In genomic region chr1:171583581-171584194, GRCh38 we compare ENCODE assay signal across 26 cellular contexts. TPM values are rescaled to one million over a fixed set of nuclear protein-coding genes. Genes with fewer than 3 reads are reported as not detected.
DNase-seq lines count a peak whose midpoint lies in the region; ATAC-seq, FAIRE-seq and TF ChIP-seq lines count a peak whose summit lies in the region.
"Had no signal": no experiment of that assay in that cellular context is flagged by ENCODE, and none has a peak within 500 bp of the region (broad histone marks: within the 10 kb centered on the region; RNA-seq: fewer than 3 reads in every experiment).

No MANE protein-coding gene starts in this region.

- no peak for TF ChIP-seq CTCF in brain (conservative IDR thresholded peaks at IDR 0.05)
- TF ChIP-seq CTCF in Caco-2 (IDR thresholded peaks at IDR 0.05; ENCODE audit: insufficient read depth in 1 of 2, low read depth in 1 of 2, low read length in 1 of 2, severe bottlenecking in 1 of 2, unreplicated experiment in 1 of 2) = no peak

- H3K4me3 ChIP-seq in Caco-2 (ENCODE audit: low read depth, low read length) = no peak overlapping the region
- H3K4me3 ChIP-seq: SK-N-MC had no signal

- CTCF ChIA-PET in Caco-2 (lab: Charles Lee) = no interaction called here

- H3K9me3 ChIP-seq in Caco-2 = no peaks in the 10 kb centered on the region

- FAIRE-seq in GM12891 (lab: Jason Lieb, UNC) = peak; percentile 41
- FAIRE-seq: small intestine had no signal

- peaks cover 65% of the 10 kb centered on the region for H3K36me3 Mint-ChIP-seq in brain
- peaks cover 35% of the 10 kb centered on the region for H3K36me3 Mint-ChIP-seq in memory B cell
- peaks cover 91% of the 10 kb centered on the region for H3K36me3 Mint-ChIP-seq in Caco-2 (ENCODE audit: insufficient read depth, unreplicated experiment)

- POLR2A ChIA-PET in Caco-2 (lab: Charles Lee) = no interaction called here

- no peaks in the 10 kb centered on the region for H3K27me3 Mint-ChIP-seq in brain
- no peaks in the 10 kb centered on the region for H3K27me3 Mint-ChIP-seq in memory B cell
- H3K27me3 Mint-ChIP-seq in Caco-2 (ENCODE audit: insufficient read depth, unreplicated experiment) = no peaks in the 10 kb centered on the region
- H3K27me3 Mint-ChIP-seq: activated CD8-positive, alpha-beta memory T cell treated with anti-CD3 and anti-CD28 coated beads, Interleukin-2, amount 10 ng/mL, durations not matched to agents 7 days and 5 days; CD8-positive, alpha-beta memory T cell; central memory CD8-positive, alpha-beta T cell had no signal

- H3K4me1 ChIP-seq in Caco-2 = no peaks in the 10 kb centered on the region

- peaks cover 7% of the 10 kb centered on the region for H3K36me3 ChIP-seq in Caco-2 (ENCODE audit: control insufficient read depth, insufficient read depth, low read length)

- no TSS peak for BruUV-seq in Caco-2 (replicated peaks; lab: Mats Ljungman, UMichigan)

- intact Hi-C loops in Caco-2 (cut with micrococcal nuclease; ENCODE audit: unreplicated experiment) = loop anchor here (10.0 kb wide), 1 partner anchor 131 kb away; no protein-coding TSS in a partner anchor

- H3K4me3 Mint-ChIP-seq in brain (peak overlapping the region in 1 of 5 experiments; percentile 5), memory B cell (no peak overlapping the region), Caco-2 (ENCODE audit: unreplicated experiment) (no peak overlapping the region)
- H3K4me3 Mint-ChIP-seq: activated CD8-positive, alpha-beta memory T cell treated with anti-CD3 and anti-CD28 coated beads, Interleukin-2, amount 10 ng/mL, durations not matched to agents 7 days and 5 days; CD8-positive, alpha-beta memory T cell; central memory CD8-positive, alpha-beta T cell; H9 had no signal

- peak overlapping the region in 4 of 5 experiments; percentile 1 to 56 (median 20) for H3K27ac Mint-ChIP-seq in brain
- peak overlapping the region; percentile 73 for H3K27ac Mint-ChIP-seq in memory B cell
- no peak overlapping the region for H3K27ac Mint-ChIP-seq in Caco-2 (ENCODE audit: unreplicated experiment)
- H3K27ac Mint-ChIP-seq: activated CD8-positive, alpha-beta memory T cell treated with anti-CD3 and anti-CD28 coated beads, Interleukin-2, amount 10 ng/mL, durations not matched to agents 7 days and 5 days; H9 had no signal

- H3K4me1 Mint-ChIP-seq in brain (no peaks in the 10 kb centered on the region), memory B cell (no peaks in the 10 kb centered on the region), Caco-2 (ENCODE audit: low read depth, unreplicated experiment) (no peaks in the 10 kb centered on the region)

- TF ChIP-seq POLR2A in GM12891 (IDR thresholded peaks at IDR 0.05; ENCODE audit: low read depth, low read length) = no peak

- no peaks in the 10 kb centered on the region for H3K9me3 Mint-ChIP-seq in brain
- H3K9me3 Mint-ChIP-seq in memory B cell = no peaks in the 10 kb centered on the region
- H3K9me3 Mint-ChIP-seq in Caco-2 (ENCODE audit: unreplicated experiment) = no peaks in the 10 kb centered on the region
- H3K9me3 Mint-ChIP-seq: CD8-positive, alpha-beta memory T cell; central memory CD8-positive, alpha-beta T cell; H9 had no signal

- H3K27me3 ChIP-seq in Caco-2 (replicated peaks; ENCODE audit: control insufficient read depth, insufficient read depth, low read length) = no peaks in the 10 kb centered on the region

- ATAC-seq in memory B cell (ENCODE audit: low read depth) = no peak
- no peak for ATAC-seq in HG03442 (IDR thresholded peaks at IDR 0.05; ENCODE audit: unreplicated experiment)
- ATAC-seq: activated CD8-positive, alpha-beta memory T cell treated with anti-CD3 and anti-CD28 coated beads, Interleukin-2, amount 10 ng/mL, durations not matched to agents 7 days and 5 days; esophagus mucosa; left lobe of liver had no signal

- DNase-seq in Ammon's horn (ENCODE audit: low spot score) (peak; percentile 13), GM12891 (ENCODE audit: insufficient read length, low spot score) (no peak), memory B cell (ENCODE audit: low spot score in 2 of 2) (no peak), Caco-2 (no peak), HT-29 (ENCODE audit: low spot score) (no peak)
- DNase-seq in stimulated activated CD4-positive, alpha-beta T cell treated with anti-CD3 and anti-CD28 coated beads, Interleukin-4, amount 100 ng/mL, for 1 hour = no peak
- DNase-seq: activated CD4-positive, CD25-positive, alpha-beta regulatory T cell treated with anti-CD3 and anti-CD28 coated beads, Interleukin-2, amount 50 U/mL, for 72 hours; activated CD8-positive, alpha-beta memory T cell treated with anti-CD3 and anti-CD28 coated beads, Interleukin-2, amount 10 ng/mL, durations not matched to agents 7 days and 5 days; activated effector memory CD4-positive, alpha-beta T cell treated with Interleukin-2 at 50 U/mL for 16 hours; CD8-positive, alpha-beta memory T cell; DND-41; effector CD8-positive, alpha-beta T cell; H9; NCI-H2081 treated with DMSO at 0.1 percent for 48 hours; NCI-H510A treated with DMSO at 0.1 percent for 48 hours; small intestine; stimulated activated CD4-positive, alpha-beta T cell treated with anti-CD3 and anti-CD28 coated beads, Interleukin-2, amount 100 ng/mL, for 48 hours had no signal

TF ChIP-seq in GM12891, 5 proteins besides CTCF, POLR2A, EP300 and RAD21:
- TF ChIP-seq POU2F2 (IDR thresholded peaks at IDR 0.05; ENCODE audit: low read depth, low read length) (no peak), POLR2AphosphoS5 (IDR thresholded peaks at IDR 0.05; ENCODE audit: low read depth, low read length) (no peak), TAF1 (IDR thresholded peaks at IDR 0.05; ENCODE audit: low read depth, low read length) (no peak), PAX5 (IDR thresholded peaks at IDR 0.05; ENCODE audit: insufficient read depth, low read length, severe bottlenecking) (no peak), SPI1 (IDR thresholded peaks at IDR 0.05; ENCODE audit: low read depth, low read length) (no peak)

RNA-seq across cellular contexts. Expression of gene MYOCOS, which starts 38.4 kb away (rescaled TPM):
- polyA plus RNA-seq in GM12891 (2012; ENCODE audit: low read depth, missing spikeins) = not detected
- polyA plus RNA-seq in brain (ENCODE audit: insufficient read depth, low read depth, low replicate concordance) = not detected
- 0.18 TPM in 1 of 2 replicates, not detected in the other for total RNA-seq in Caco-2 (2022)
- total RNA-seq in HT-29 (2014; rRNA removed; shearing (Covaris generic)) = not detected in 2 replicates
- total RNA-seq: activated CD8-positive, alpha-beta memory T cell treated with anti-CD3 and anti-CD28 coated beads, Interleukin-2, amount 10 ng/mL, durations not matched to agents 7 days and 5 days; CD8-positive, alpha-beta memory T cell; esophagus mucosa; left lobe of liver; mucosa of gallbladder; RPMI7951; ureter had no signal
- polyA plus RNA-seq: CD8-positive, alpha-beta memory T cell; small intestine had no signal
